Comparison of ENCODE assay signal across 21 cellular contexts in genomic region chr12:132754555-132754954, GRCh38. TPM values are rescaled to one million over a fixed set of nuclear protein-coding genes. Genes with fewer than 3 reads are reported as not detected.
DNase-seq lines count a peak whose midpoint lies in the region; TF ChIP-seq lines count a peak whose summit lies in the region.
"Had no signal": no experiment of that assay in that cellular context is flagged by ENCODE, and none has a peak within 500 bp of the region (broad histone marks: within the 10 kb centered on the region; RNA-seq: fewer than 3 reads in every experiment).

No MANE protein-coding gene starts in this region.

- H3K14ac ChIP-seq in trophoblast cell (ENCODE audit: low read length), result no peak overlapping the region

- no peaks in the 10 kb centered on the region for H3K27me3 ChIP-seq in trophoblast cell (ENCODE audit: insufficient read depth, low read length)
- H3K27me3 ChIP-seq: neural progenitor cell had no signal

- peaks cover 53 to 58% of the 10 kb centered on the region in 2 experiments for H3K36me3 ChIP-seq in trophoblast cell (ENCODE audit: control insufficient read depth in 1 of 2, insufficient read depth in 2 of 2, low read length in 2 of 2)

- peak overlapping the region; percentile 55 for H3K27ac Mint-ChIP-seq in activated T-cell treated with anti-CD3 and anti-CD28 coated beads, Interleukin-2, amount 50 U/mL, for 24 hours
- H3K27ac Mint-ChIP-seq: activated CD4-positive, alpha-beta T cell treated with anti-CD3 and anti-CD28 coated beads, Interleukin-2, amount 10 ng/mL, durations not matched to agents 7 days and 5 days; immature natural killer cell; neural progenitor cell had no signal

- H3K4ac ChIP-seq in trophoblast cell (ENCODE audit: low read depth, low read length), result peak overlapping the region; percentile 77

- peak; percentile 13 for TF ChIP-seq CTCF in VCaP (conservative IDR thresholded peaks at IDR 0.05)

- H2BK120ac ChIP-seq in trophoblast cell (ENCODE audit: insufficient read depth, low read length, poor library complexity), result no peak overlapping the region

- peaks cover 89% of the 10 kb centered on the region for H3K36me3 Mint-ChIP-seq in activated T-cell treated with anti-CD3 and anti-CD28 coated beads, Interleukin-2, amount 50 U/mL, for 24 hours (ENCODE audit: low read depth)

- no peaks in the 10 kb centered on the region for H3K79me1 ChIP-seq in trophoblast cell (ENCODE audit: low read length)

- H3K4me3 Mint-ChIP-seq in activated T-cell treated with anti-CD3 and anti-CD28 coated beads, Interleukin-2, amount 50 U/mL, for 24 hours, result no peak overlapping the region
- H3K4me3 Mint-ChIP-seq: activated CD4-positive, alpha-beta T cell treated with anti-CD3 and anti-CD28 coated beads, Interleukin-2, amount 10 ng/mL, durations not matched to agents 7 days and 5 days; immature natural killer cell; neural progenitor cell had no signal

- DNase-seq in activated T-cell treated with anti-CD3 and anti-CD28 coated beads, Interleukin-2, amount 50 U/mL, for 24 hours, result no peak
- no peak for DNase-seq in activated T-cell treated with anti-CD3 and anti-CD28 coated beads, Interleukin-2, amount 50 U/mL, for 48 hours
- peak; percentile 26 for DNase-seq in HuH-7 (ENCODE audit: low spot score)
- no peak for DNase-seq in trophoblast cell
- DNase-seq in cerebellar cortex (ENCODE audit: low spot score), result no peak
- no peak for DNase-seq in HK-2 (ENCODE audit: unreplicated experiment)
- DNase-seq in NCI-H524 (lab: John Stamatoyannopoulos, UW), result no peak
- DNase-seq: ACHN; activated CD4-positive, alpha-beta T cell treated with anti-CD3 and anti-CD28 coated beads, Interleukin-2, amount 10 ng/mL, durations not matched to agents 7 days and 5 days; DMS153; GM23248; immature natural killer cell; NCI-H2029 treated with DMSO at 0.1 percent for 48 hours; NK-92 treated with Interleukin-12 subunit alpha and Interleukin-12 subunit beta, amount 100 ng/mL, for 24 hours; stimulated activated CD4-positive, alpha-beta T cell treated with anti-CD3 and anti-CD28 coated beads, Interleukin-2, amount 100 ng/mL, for 48 hours had no signal

- H4K91ac ChIP-seq in trophoblast cell (ENCODE audit: low read depth, low read length), result no peak overlapping the region

- H4K12ac ChIP-seq in trophoblast cell (ENCODE audit: low read depth, low read length), result no peak overlapping the region

- H3K79me2 ChIP-seq in trophoblast cell (ENCODE audit: control insufficient read depth, insufficient read depth, low read length, poor library complexity), result peaks cover 22% of the 10 kb centered on the region

- H3K27me3 Mint-ChIP-seq in activated T-cell treated with anti-CD3 and anti-CD28 coated beads, Interleukin-2, amount 50 U/mL, for 24 hours, result no peaks in the 10 kb centered on the region
- H3K27me3 Mint-ChIP-seq: activated CD4-positive, alpha-beta T cell treated with anti-CD3 and anti-CD28 coated beads, Interleukin-2, amount 10 ng/mL, durations not matched to agents 7 days and 5 days had no signal

- no peak overlapping the region for H3K23ac ChIP-seq in trophoblast cell (ENCODE audit: low read length)

- H3K4me1 ChIP-seq in trophoblast cell (ENCODE audit: control insufficient read depth in 1 of 2, insufficient read depth in 2 of 2, low read length in 2 of 2), result peaks cover 1% of the 10 kb centered on the region in 2 experiments
- H3K4me1 ChIP-seq: neural progenitor cell had no signal

- H3K27ac ChIP-seq in VCaP (peak overlapping the region; percentile 21), trophoblast cell (ENCODE audit: low read depth, low read length) (no peak overlapping the region)
- H3K27ac ChIP-seq: C4-2B, epithelial cell of prostate, GM23248, neural progenitor cell, RWPE1 had no signal

- no peak overlapping the region for H2BK12ac ChIP-seq in trophoblast cell (ENCODE audit: low read length)

- no peak overlapping the region for H3K4me3 ChIP-seq in trophoblast cell (ENCODE audit: low read depth, low read length)
- H3K4me3 ChIP-seq: GM23248, neural progenitor cell, smooth muscle cell had no signal

- H3K9ac ChIP-seq in trophoblast cell (ENCODE audit: low read length), result no peak overlapping the region
- H3K9ac ChIP-seq: GM23248, neural progenitor cell had no signal

- H3K4me1 Mint-ChIP-seq in activated T-cell treated with anti-CD3 and anti-CD28 coated beads, Interleukin-2, amount 50 U/mL, for 24 hours (ENCODE audit: low read depth), result peaks cover 26% of the 10 kb centered on the region
- H3K4me1 Mint-ChIP-seq: neural progenitor cell had no signal

- H3K4me2 ChIP-seq in trophoblast cell (ENCODE audit: low read length), result no peak overlapping the region
- H3K4me2 ChIP-seq: neural progenitor cell, smooth muscle cell had no signal

- no peak overlapping the region for H2AK5ac ChIP-seq in trophoblast cell (ENCODE audit: low read length)

- H4K8ac ChIP-seq in trophoblast cell (ENCODE audit: low read depth, low read length), result no peak overlapping the region

- H3K9me3 Mint-ChIP-seq in activated T-cell treated with anti-CD3 and anti-CD28 coated beads, Interleukin-2, amount 50 U/mL, for 24 hours, result no peaks in the 10 kb centered on the region
- H3K9me3 Mint-ChIP-seq: activated CD4-positive, alpha-beta T cell treated with anti-CD3 and anti-CD28 coated beads, Interleukin-2, amount 10 ng/mL, durations not matched to agents 7 days and 5 days; immature natural killer cell; neural progenitor cell had no signal

- no peak overlapping the region for H2AFZ ChIP-seq in trophoblast cell (ENCODE audit: insufficient read depth, low read length, poor library complexity)
- H2AFZ ChIP-seq: GM23248, neural progenitor cell had no signal

- no peak overlapping the region for H2BK5ac ChIP-seq in trophoblast cell (ENCODE audit: low read depth, low read length, poor library complexity)

- no peaks in the 10 kb centered on the region for H3K9me3 ChIP-seq in trophoblast cell (ENCODE audit: insufficient read depth, low read depth, low read length)

- no CpG with 5 or more reads among the region's 12 CpGs for WGBS in trophoblast cell (ENCODE audit: extremely low coverage, insufficient coverage, insufficient read length)

- peak overlapping the region; percentile 77 for H3K18ac ChIP-seq in trophoblast cell (ENCODE audit: low read length)

RNA-seq across cellular contexts. Expression of gene ANKLE2, which starts 7.1 kb away (rescaled TPM):
- 46.0 and 50.2 TPM in 2 replicates for polyA plus RNA-seq in trophoblast cell (2013)

RNA-seq across cellular contexts. Expression of gene PGAM5, which starts 43.9 kb away (rescaled TPM):
- polyA plus RNA-seq in trophoblast cell (2013), result 27.8 and 29.5 TPM in 2 replicates
